8 cellular contexts compared by ENCODE assay signal in the genomic region with DNA sequence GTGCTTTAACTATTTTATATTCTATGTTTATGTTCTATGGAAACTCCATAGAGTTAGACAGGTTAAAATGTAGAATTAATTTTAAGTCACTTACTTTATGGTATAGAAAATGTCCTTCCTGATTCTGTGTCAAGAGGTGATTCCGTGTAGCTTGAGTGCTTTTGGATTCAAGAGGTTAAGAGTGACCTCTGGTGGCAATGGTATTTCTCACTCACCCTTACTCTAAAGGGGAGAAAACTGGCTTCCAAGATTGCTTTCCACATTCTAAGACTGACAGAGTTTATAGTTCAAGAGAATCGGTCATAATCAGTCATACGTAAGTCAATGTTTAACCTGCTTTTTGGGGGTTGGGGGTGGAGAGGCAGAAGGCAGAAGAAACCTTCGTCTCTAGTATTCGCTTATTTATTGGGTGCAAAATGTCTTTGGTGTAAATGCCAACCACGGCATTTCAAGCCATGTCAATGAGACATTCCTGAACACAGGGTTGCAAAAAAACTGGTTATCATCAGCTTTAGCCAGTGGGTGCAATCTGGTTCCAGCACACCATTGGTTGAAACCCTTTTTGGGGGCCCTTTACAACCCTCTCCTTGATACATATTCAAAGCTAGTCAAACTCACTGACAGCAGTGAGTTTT.
DNase-seq lines count a peak whose midpoint lies in the region; ATAC-seq and TF ChIP-seq lines count a peak whose summit lies in the region.

No MANE protein-coding gene starts in this region.

- intact Hi-C loops in psoas muscle (cut with DNase I): loop anchor here (5.0 to 10.0 kb wide), 2 partner anchors 108 to 311 kb away; no protein-coding TSS in a partner anchor

- DNase-seq in EH (ENCODE audit: low read depth) (peak; percentile 75), Kasumi-1 (lab: John Stamatoyannopoulos, UW) (peak; percentile 77 to 86), foreskin fibroblast (peak; percentile 57 to 85), psoas muscle (no peak), middle frontal gyrus (ENCODE audit: extremely low spot score, low spot score) (no peak)

- ATAC-seq in GM21619 (IDR thresholded peaks at IDR 0.05; ENCODE audit: unreplicated experiment) (peak; percentile 74), SK-N-SH treated with all-trans-retinoic acid at 6 μM for 48 hours (peak; percentile 90), psoas muscle (peak in 3 of 4 donors; percentile 40 to 76 (median 57)), GM21737 (IDR thresholded peaks at IDR 0.05; ENCODE audit: unreplicated experiment) (no peak)

- no peak overlapping the region for H3K4me3 ChIP-seq in foreskin fibroblast (ENCODE audit: low read depth in 1 of 2, low read length in 2 of 2)
- H3K4me3 ChIP-seq in psoas muscle: no peak overlapping the region

- WGBS in psoas muscle, 3 donors: 29 to 48% (median 31%) methylated on average over 6 of the region's 6 CpGs

- no peaks in the 10 kb centered on the region for H3K4me1 ChIP-seq in psoas muscle

- H3K9me3 ChIP-seq in psoas muscle: no peaks in the 10 kb centered on the region

- no peak overlapping the region for H3K27ac ChIP-seq in psoas muscle

- no peaks in the 10 kb centered on the region for H3K27me3 ChIP-seq in psoas muscle (ENCODE audit: insufficient read depth in 3 of 3, low read length in 2 of 3)

- TF ChIP-seq CTCF in foreskin fibroblast (IDR thresholded peaks at IDR 0.05; ENCODE audit: low read depth, low read length): peak; percentile 59
- TF ChIP-seq CTCF in psoas muscle (IDR thresholded peaks at IDR 0.05): peak; percentile 51

- H3K36me3 ChIP-seq in psoas muscle (ENCODE audit: insufficient read depth in 1 of 2, low read depth in 1 of 2): no peaks in the 10 kb centered on the region

TF ChIP-seq in SK-N-SH treated with all-trans-retinoic acid at 6 μM for 48 hours, 23 proteins besides CTCF, POLR2A, EP300 and RAD21:
- TF ChIP-seq RARB (CRISPR knock-in tag; IDR thresholded peaks at IDR 0.05): no peak

Comparison
In these comparisons a context has a peak if more than half of its experiments do, and no peak if none do; other contexts are left out.
1. DNase-seq: peak in EH (single experiment), Kasumi-1 (2 of 2) and foreskin fibroblast (2 of 2); none in psoas muscle (0 of 2) and middle frontal gyrus (single experiment).